ENCODE assay signal across 2 cellular contexts in the genomic region with DNA sequence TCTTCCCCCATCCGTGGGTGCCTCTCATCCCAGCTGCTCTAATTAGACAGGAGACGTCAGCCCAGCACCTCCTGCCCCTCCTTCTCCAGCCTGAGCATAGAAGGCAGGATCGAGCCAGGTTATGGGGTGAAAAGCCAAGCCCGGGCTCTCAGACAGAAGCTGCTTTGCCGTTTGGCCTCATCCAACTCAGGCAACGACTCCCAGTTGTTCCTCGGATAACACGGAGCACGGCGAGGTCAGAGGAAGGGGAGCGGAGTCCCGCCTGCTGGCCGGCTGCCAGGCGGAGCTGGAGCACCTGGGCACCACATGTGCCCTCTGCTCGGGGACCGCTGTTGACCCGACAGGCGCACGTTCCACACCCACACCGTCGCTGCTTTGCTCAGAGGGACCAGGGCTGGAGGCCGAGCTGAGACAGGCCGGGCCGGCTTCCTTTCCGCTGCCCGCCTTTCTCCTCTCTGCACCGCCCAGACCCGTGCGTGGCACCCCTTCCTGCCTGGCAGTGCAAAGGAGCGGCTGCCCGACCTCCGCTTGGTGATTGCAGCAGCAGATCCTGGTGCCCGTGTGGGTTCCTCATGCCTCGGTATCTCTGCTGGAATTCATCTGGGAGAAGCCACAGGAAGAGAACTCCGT.
A peak's percentile ranks its signal among the peaks of the same experiment; 100 is the strongest.
TF ChIP-seq lines count a peak whose summit lies in the region.

No MANE protein-coding gene starts in this region.

TF ChIP-seq in SK-N-SH treated with all-trans-retinoic acid at 6 μM for 48 hours, 23 proteins besides CTCF, POLR2A, EP300 and RAD21:
- TF ChIP-seq TOX (CRISPR knock-in tag; IDR thresholded peaks at IDR 0.05; ENCODE audit: borderline replicate concordance), result no peak
- peak; percentile 22; the same call in 1 of the 2 replicates for TF ChIP-seq TCF4 (CRISPR knock-in tag; IDR thresholded peaks at IDR 0.05; ENCODE audit: borderline replicate concordance)
- no peak for TF ChIP-seq ZNF565 (CRISPR knock-in tag; conservative IDR thresholded peaks at IDR 0.05; ENCODE audit: low read depth)

TF ChIP-seq in HepG2, 621 proteins besides CTCF, POLR2A, EP300 and RAD21:
- no peak for TF ChIP-seq SRSF9 (IDR thresholded peaks at IDR 0.05; ENCODE audit: borderline replicate concordance, insufficient read depth, low read depth, low read length, poor library complexity, severe bottlenecking)
- no peak; the same call in 1 of the 2 replicates for TF ChIP-seq EZH2 (conservative IDR thresholded peaks at IDR 0.05; ENCODE audit: low read depth, low read length)
- TF ChIP-seq, protein P1, sequence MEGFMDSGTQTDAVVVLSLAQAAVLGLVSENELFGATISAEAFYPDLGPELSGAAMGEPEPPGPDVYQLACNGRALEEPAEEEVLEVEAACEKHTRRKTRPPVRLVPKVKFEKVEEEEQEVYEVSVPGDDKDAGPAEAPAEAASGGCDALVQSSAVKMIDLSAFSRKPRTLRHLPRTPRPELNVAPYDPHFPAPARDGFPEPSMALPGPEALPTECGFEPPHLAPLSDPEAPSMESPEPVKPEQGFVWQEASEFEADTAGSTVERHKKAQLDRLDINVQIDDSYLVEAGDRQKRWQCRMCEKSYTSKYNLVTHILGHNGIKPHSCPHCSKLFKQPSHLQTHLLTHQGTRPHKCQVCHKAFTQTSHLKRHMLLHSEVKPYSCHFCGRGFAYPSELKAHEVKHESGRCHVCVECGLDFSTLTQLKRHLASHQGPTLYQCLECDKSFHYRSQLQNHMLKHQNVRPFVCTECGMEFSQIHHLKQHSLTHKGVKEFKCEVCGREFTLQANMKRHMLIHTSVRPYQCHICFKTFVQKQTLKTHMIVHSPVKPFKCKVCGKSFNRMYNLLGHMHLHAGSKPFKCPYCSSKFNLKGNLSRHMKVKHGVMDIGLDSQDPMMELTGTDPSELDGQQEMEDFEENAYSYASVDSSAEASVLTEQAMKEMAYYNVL (CRISPR knock-in tag; IDR thresholded peaks at IDR 0.05; ENCODE audit: borderline replicate concordance), result no peak
- peak; percentile 53; the same call in 1 of the 2 replicates for TF ChIP-seq ZNF263 (CRISPR knock-in tag; IDR thresholded peaks at IDR 0.05)
- TF ChIP-seq MTF2 (CRISPR knock-in tag; IDR thresholded peaks at IDR 0.05; ENCODE audit: borderline replicate concordance), result peak; percentile 81
